In the genomic region with DNA sequence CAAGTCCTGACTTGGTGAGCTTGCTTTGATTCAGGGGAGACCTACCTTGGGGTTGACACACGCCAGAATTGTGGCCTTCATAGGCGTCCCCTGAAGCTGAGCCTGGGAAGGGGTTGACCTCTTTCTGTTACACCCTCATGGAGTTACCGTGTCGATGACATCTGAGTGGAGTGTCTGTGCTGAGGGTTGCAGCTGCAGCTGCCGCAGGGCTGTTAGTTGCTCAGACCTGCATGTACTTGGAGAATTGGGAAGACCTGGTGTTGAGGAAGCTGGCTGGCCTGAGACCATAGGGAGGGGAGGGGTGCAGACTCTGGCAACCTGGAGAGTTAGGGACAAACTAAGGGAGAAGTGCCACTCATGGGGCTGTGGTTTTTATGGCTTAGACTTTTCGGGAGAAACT, we compare ENCODE assay signal across 24 cellular contexts. TPM values are rescaled to one million over a fixed set of nuclear protein-coding genes. Genes with fewer than 3 reads are reported as not detected.
A peak's percentile ranks its signal among the peaks of the same experiment; 100 is the strongest.
DNase-seq lines count a peak whose midpoint lies in the region; ATAC-seq and TF ChIP-seq lines count a peak whose summit lies in the region.
"Had no signal": no experiment of that assay in that cellular context is flagged by ENCODE, and none has a peak within 500 bp of the region (broad histone marks: within the 10 kb centered on the region; RNA-seq: fewer than 3 reads in every experiment).

No MANE protein-coding gene starts in this region.

- H2BK120ac ChIP-seq in trophoblast cell (ENCODE audit: insufficient read depth, low read length, poor library complexity) = no peak overlapping the region

- H3K79me2 ChIP-seq in trophoblast cell (ENCODE audit: control insufficient read depth, insufficient read depth, low read length, poor library complexity) = peaks cover 33% of the 10 kb centered on the region

- H3K36me3 ChIP-seq in HEK293 (ENCODE audit: control insufficient read depth in 2 of 2, insufficient read depth in 1 of 2, low read length in 2 of 2) = peaks cover 0 to 53% of the 10 kb centered on the region in 2 experiments; a peak in 2 of 3 replicates
- peaks cover 21 to 34% of the 10 kb centered on the region in 2 experiments for H3K36me3 ChIP-seq in trophoblast cell (ENCODE audit: control insufficient read depth in 1 of 2, insufficient read depth in 2 of 2, low read length in 2 of 2)
- H3K36me3 ChIP-seq: uterus had no signal

- H2BK5ac ChIP-seq in trophoblast cell (ENCODE audit: low read depth, low read length, poor library complexity) = no peak overlapping the region

- H3K27me3 ChIP-seq in trophoblast cell (ENCODE audit: insufficient read depth, low read length) = no peaks in the 10 kb centered on the region
- H3K27me3 ChIP-seq: dorsolateral prefrontal cortex, uterus had no signal

- no peaks in the 10 kb centered on the region for H3K27me3 Mint-ChIP-seq in activated CD8-positive, alpha-beta T cell treated with anti-CD3 and anti-CD28 coated beads for 36 hours
- no peaks in the 10 kb centered on the region for H3K27me3 Mint-ChIP-seq in activated CD8-positive, alpha-beta T cell treated with anti-CD3 and anti-CD28 coated beads, Interleukin-2, amount 10 ng/mL, durations not matched to agents 7 days and 5 days (ENCODE audit: low read depth)
- H3K27me3 Mint-ChIP-seq in brain = peaks cover 3% of the 10 kb centered on the region
- H3K27me3 Mint-ChIP-seq: activated CD4-positive, alpha-beta memory T cell treated with anti-CD3 and anti-CD28 coated beads, Interleukin-2, amount 10 ng/mL, durations not matched to agents 7 days and 5 days; CD4-positive, CD25-positive, alpha-beta regulatory T cell had no signal

- H3K27ac Mint-ChIP-seq in activated CD8-positive, alpha-beta T cell treated with anti-CD3 and anti-CD28 coated beads for 36 hours = peak overlapping the region; percentile 57
- H3K27ac Mint-ChIP-seq in activated CD8-positive, alpha-beta T cell treated with anti-CD3 and anti-CD28 coated beads, Interleukin-2, amount 10 ng/mL, durations not matched to agents 7 days and 5 days = no peak overlapping the region
- H3K27ac Mint-ChIP-seq in brain = peak overlapping the region; percentile 22 to 83 (median 72)
- H3K27ac Mint-ChIP-seq: activated CD4-positive, alpha-beta memory T cell treated with anti-CD3 and anti-CD28 coated beads, Interleukin-2, amount 10 ng/mL, durations not matched to agents 7 days and 5 days; mesothelial cell of epicardium had no signal

- no peak overlapping the region for H3K4me3 Mint-ChIP-seq in activated CD8-positive, alpha-beta T cell treated with anti-CD3 and anti-CD28 coated beads for 36 hours
- no peak overlapping the region for H3K4me3 Mint-ChIP-seq in activated CD8-positive, alpha-beta T cell treated with anti-CD3 and anti-CD28 coated beads, Interleukin-2, amount 10 ng/mL, durations not matched to agents 7 days and 5 days
- H3K4me3 Mint-ChIP-seq in brain = peak overlapping the region in 4 of 5 experiments; percentile 15 to 42 (median 22)
- H3K4me3 Mint-ChIP-seq: activated CD4-positive, alpha-beta memory T cell treated with anti-CD3 and anti-CD28 coated beads, Interleukin-2, amount 10 ng/mL, durations not matched to agents 7 days and 5 days; mesothelial cell of epicardium had no signal

- no peak overlapping the region for H4K91ac ChIP-seq in trophoblast cell (ENCODE audit: low read depth, low read length)

- no peak overlapping the region for H2AFZ ChIP-seq in trophoblast cell (ENCODE audit: insufficient read depth, low read length, poor library complexity)

- H3K79me1 ChIP-seq in trophoblast cell (ENCODE audit: low read length) = peaks cover 1% of the 10 kb centered on the region

- H3K23ac ChIP-seq in trophoblast cell (ENCODE audit: low read length) = no peak overlapping the region

- POLR2A ChIA-PET in activated CD8-positive, alpha-beta T cell treated with anti-CD3 and anti-CD28 coated beads for 36 hours (lab: Charles Lee) = no interaction called here
- POLR2A ChIA-PET in activated CD8-positive, alpha-beta T cell treated with anti-CD3 and anti-CD28 coated beads, Interleukin-2, amount 10 ng/mL, durations not matched to agents 7 days and 5 days (lab: Charles Lee) = no interaction called here
- POLR2A ChIA-PET in HEK293 (lab: Yijun Ruan, JAX) = no interaction called here

- H4K12ac ChIP-seq in trophoblast cell (ENCODE audit: low read depth, low read length) = no peak overlapping the region

- CTCF ChIA-PET in activated CD8-positive, alpha-beta T cell treated with anti-CD3 and anti-CD28 coated beads for 36 hours (lab: Charles Lee) = interaction anchor here (1.1 kb wide), 2 partner anchors 12 to 94 kb away, joined by 3 to 4 read pairs; no protein-coding TSS in a partner anchor
- CTCF ChIA-PET in activated CD8-positive, alpha-beta T cell treated with anti-CD3 and anti-CD28 coated beads, Interleukin-2, amount 10 ng/mL, durations not matched to agents 7 days and 5 days (lab: Charles Lee) = no interaction called here
- CTCF ChIA-PET in HEK293 (lab: Yijun Ruan, JAX) = interaction anchor here (0.6 kb wide), 1 partner anchor 54 kb away, joined by 4 read pairs; no protein-coding TSS in a partner anchor

- H3K14ac ChIP-seq in trophoblast cell (ENCODE audit: low read length) = no peak overlapping the region

- H2BK12ac ChIP-seq in trophoblast cell (ENCODE audit: low read length) = no peak overlapping the region

- H3K18ac ChIP-seq in trophoblast cell (ENCODE audit: low read length) = no peak overlapping the region

- H3K9me3 Mint-ChIP-seq in activated CD8-positive, alpha-beta T cell treated with anti-CD3 and anti-CD28 coated beads for 36 hours = no peaks in the 10 kb centered on the region
- no peaks in the 10 kb centered on the region for H3K9me3 Mint-ChIP-seq in activated CD8-positive, alpha-beta T cell treated with anti-CD3 and anti-CD28 coated beads, Interleukin-2, amount 10 ng/mL, durations not matched to agents 7 days and 5 days (ENCODE audit: insufficient read depth)
- H3K9me3 Mint-ChIP-seq in brain = peaks cover 0 to 9% (median 8%) of the 10 kb centered on the region in 5 experiments
- H3K9me3 Mint-ChIP-seq: activated CD4-positive, alpha-beta memory T cell treated with anti-CD3 and anti-CD28 coated beads, Interleukin-2, amount 10 ng/mL, durations not matched to agents 7 days and 5 days; mesothelial cell of epicardium had no signal

- ATAC-seq in activated CD8-positive, alpha-beta T cell treated with anti-CD3 and anti-CD28 coated beads for 36 hours = no peak
- no peak for ATAC-seq in activated CD8-positive, alpha-beta T cell treated with anti-CD3 and anti-CD28 coated beads, Interleukin-2, amount 10 ng/mL, durations not matched to agents 7 days and 5 days
- ATAC-seq: foreskin keratinocyte, left ventricle myocardium superior had no signal

- no peak overlapping the region for H3K4me2 ChIP-seq in trophoblast cell (ENCODE audit: low read length)

- H3K4me3 ChIP-seq in HEK293 (ENCODE audit: low read depth, low read length) = no peak overlapping the region
- no peak overlapping the region for H3K4me3 ChIP-seq in trophoblast cell (ENCODE audit: low read depth, low read length)
- H3K4me3 ChIP-seq: dorsolateral prefrontal cortex, uterus had no signal

- no peak overlapping the region for H4K8ac ChIP-seq in trophoblast cell (ENCODE audit: low read depth, low read length)

- H3K4ac ChIP-seq in trophoblast cell (ENCODE audit: low read depth, low read length) = peak overlapping the region; percentile 1

- no peak for DNase-seq in activated CD8-positive, alpha-beta T cell treated with anti-CD3 and anti-CD28 coated beads for 36 hours
- no peak for DNase-seq in activated CD8-positive, alpha-beta T cell treated with anti-CD3 and anti-CD28 coated beads, Interleukin-2, amount 10 ng/mL, durations not matched to agents 7 days and 5 days
- peak; percentile 54 to 60 for DNase-seq in trophoblast cell
- no peak for DNase-seq in NCI-H2029 treated with DMSO at 0.1 percent for 48 hours (lab: John Stamatoyannopoulos, UW)
- no peak for DNase-seq in AML-193 (lab: John Stamatoyannopoulos, UW)
- no peak for DNase-seq in SW480 (ENCODE audit: low spot score)
- DNase-seq: activated CD4-positive, alpha-beta memory T cell treated with anti-CD3 and anti-CD28 coated beads, Interleukin-2, amount 10 ng/mL, durations not matched to agents 7 days and 5 days; activated CD4-positive, CD25-positive, alpha-beta regulatory T cell; activated naive CD4-positive, alpha-beta T cell; anterior cingulate cortex; CD4-positive, CD25-positive, alpha-beta regulatory T cell; central memory CD4-positive, alpha-beta T cell; dorsolateral prefrontal cortex; erythroblast; foreskin keratinocyte; hippocampal formation; Kasumi-1; left ventricle myocardium superior; NCI-H2029; T-helper 9 cell; uterus had no signal

- peaks cover 11% of the 10 kb centered on the region for H3K4me1 ChIP-seq in HEK293 (ENCODE audit: control insufficient read depth, insufficient read depth, low read length)
- peaks cover 29 to 41% of the 10 kb centered on the region in 2 experiments for H3K4me1 ChIP-seq in trophoblast cell (ENCODE audit: control insufficient read depth in 1 of 2, insufficient read depth in 2 of 2, low read length in 2 of 2)
- H3K4me1 ChIP-seq: foreskin keratinocyte had no signal

- intact Hi-C loops in activated CD8-positive, alpha-beta T cell treated with anti-CD3 and anti-CD28 coated beads for 36 hours (cut with micrococcal nuclease) = no loop called here

- TF ChIP-seq CTCF in activated CD8-positive, alpha-beta T cell treated with anti-CD3 and anti-CD28 coated beads for 36 hours (IDR thresholded peaks at IDR 0.05) = no peak
- TF ChIP-seq CTCF in HEK293 (tag by site-specific recombination; IDR thresholded peaks at IDR 0.05) (no peak), brain (conservative IDR thresholded peaks at IDR 0.05) (no peak)

- WGBS in trophoblast cell (ENCODE audit: extremely low coverage, insufficient coverage, insufficient read length) = no CpG with 5 or more reads among the region's 6 CpGs

- peaks cover 58% of the 10 kb centered on the region for H3K4me1 Mint-ChIP-seq in activated CD8-positive, alpha-beta T cell treated with anti-CD3 and anti-CD28 coated beads for 36 hours (ENCODE audit: low read depth)
- peaks cover 31% of the 10 kb centered on the region for H3K4me1 Mint-ChIP-seq in activated CD8-positive, alpha-beta T cell treated with anti-CD3 and anti-CD28 coated beads, Interleukin-2, amount 10 ng/mL, durations not matched to agents 7 days and 5 days (ENCODE audit: low read depth)
- peaks cover 95% of the 10 kb centered on the region for H3K4me1 Mint-ChIP-seq in brain

- H3K9me3 ChIP-seq in HEK293 (ENCODE audit: control insufficient read depth, insufficient read depth, low read depth, low read length) = no peaks in the 10 kb centered on the region
- H3K9me3 ChIP-seq in trophoblast cell (ENCODE audit: insufficient read depth, low read depth, low read length) = no peaks in the 10 kb centered on the region
- H3K9me3 ChIP-seq: uterus had no signal

- no peak overlapping the region for H3K9ac ChIP-seq in trophoblast cell (ENCODE audit: low read length)

- H3K27ac ChIP-seq in HEK293 (ENCODE audit: extremely low read depth, low read depth, low read length) (no peak overlapping the region), trophoblast cell (ENCODE audit: low read depth, low read length) (no peak overlapping the region)
- H3K27ac ChIP-seq: dorsolateral prefrontal cortex, foreskin keratinocyte, uterus had no signal

- H3K36me3 Mint-ChIP-seq in activated CD8-positive, alpha-beta T cell treated with anti-CD3 and anti-CD28 coated beads for 36 hours (ENCODE audit: low read depth) = no peaks in the 10 kb centered on the region
- H3K36me3 Mint-ChIP-seq in activated CD8-positive, alpha-beta T cell treated with anti-CD3 and anti-CD28 coated beads, Interleukin-2, amount 10 ng/mL, durations not matched to agents 7 days and 5 days (ENCODE audit: low read depth) = peaks cover 14% of the 10 kb centered on the region
- peaks cover 27% of the 10 kb centered on the region for H3K36me3 Mint-ChIP-seq in brain

- H2AK5ac ChIP-seq in trophoblast cell (ENCODE audit: low read length) = no peak overlapping the region

RNA-seq across cellular contexts. Expression of gene GSE1, which starts 9.6 kb away (rescaled TPM):
- 10 to 100 TPM; 33.6 to 34.5 TPM for total RNA-seq in activated CD8-positive, alpha-beta T cell treated with anti-CD3 and anti-CD28 coated beads for 36 hours
- total RNA-seq in activated CD8-positive, alpha-beta T cell treated with anti-CD3 and anti-CD28 coated beads, Interleukin-2, amount 10 ng/mL, durations not matched to agents 7 days and 5 days = 10 to 100 TPM; 48.9 to 51.4 TPM
- 127 TPM for polyA plus RNA-seq in brain (ENCODE audit: insufficient read depth, low read depth, low replicate concordance)
- 175 and 188 TPM in 2 replicates for polyA plus RNA-seq in trophoblast cell (2013)

Comparison
In these comparisons a context has a peak if more than half of its experiments do, and no peak if none do; other contexts are left out.
1. DNase-seq: peak in trophoblast cell (2 of 2); none in activated CD8-positive, alpha-beta T cell treated with anti-CD3 and anti-CD28 coated beads for 36 hours (single experiment), activated CD8-positive, alpha-beta T cell treated with anti-CD3 and anti-CD28 coated beads, Interleukin-2, amount 10 ng/mL, durations not matched to agents 7 days and 5 days (single experiment), NCI-H2029 treated with DMSO at 0.1 percent for 48 hours (single experiment), AML-193 (0 of 2) and SW480 (single experiment).
2. H3K4me3 Mint-ChIP-seq: peak in brain (4 of 5); none in activated CD8-positive, alpha-beta T cell treated with anti-CD3 and anti-CD28 coated beads for 36 hours (single experiment) and activated CD8-positive, alpha-beta T cell treated with anti-CD3 and anti-CD28 coated beads, Interleukin-2, amount 10 ng/mL, durations not matched to agents 7 days and 5 days (single experiment).